ENCODE assay signal across 8 cellular contexts in the genomic region with DNA sequence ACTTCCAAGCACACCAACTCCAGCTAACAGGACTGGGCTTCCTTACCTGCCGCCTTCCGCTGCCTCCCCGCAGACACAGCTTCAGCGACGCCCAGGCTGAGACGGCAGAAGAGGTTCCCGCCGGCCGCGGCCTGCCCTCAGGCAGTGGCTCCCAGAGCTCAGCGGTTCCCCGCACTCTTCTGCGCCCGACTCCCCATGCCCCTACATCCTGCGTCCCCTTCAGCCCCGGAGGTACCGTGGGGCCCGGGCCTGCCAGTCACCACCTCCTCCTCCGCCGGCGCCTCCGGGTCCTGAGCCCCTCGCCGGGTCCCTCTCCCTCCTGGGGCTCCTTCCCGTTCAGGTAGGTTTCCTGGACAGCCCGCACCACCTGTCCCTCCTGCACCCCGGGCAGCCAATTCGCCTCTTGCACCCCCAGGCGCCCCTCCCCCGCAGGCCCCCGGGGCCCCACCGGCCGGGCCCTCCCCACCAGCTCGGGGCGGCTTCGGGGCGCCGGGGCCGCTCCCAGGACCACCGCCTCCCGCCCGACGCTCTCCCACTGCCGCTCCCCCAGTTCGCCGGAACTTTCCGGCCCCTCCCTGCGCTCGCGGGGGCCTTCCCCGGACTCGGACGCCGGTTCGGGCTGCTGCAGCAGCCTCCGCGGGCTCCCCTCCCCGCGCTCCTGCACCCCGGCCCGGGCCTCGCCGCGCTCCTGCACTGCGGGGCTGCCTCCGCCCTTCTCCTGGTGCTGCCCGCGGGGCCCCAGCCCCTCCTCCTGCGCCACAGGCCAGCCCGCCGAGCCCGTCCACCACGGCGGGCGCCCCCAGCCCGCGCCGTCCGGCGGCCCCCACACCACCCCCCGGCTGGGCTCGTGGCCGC. TPM values are rescaled to one million over a fixed set of nuclear protein-coding genes. Genes with fewer than 3 reads are reported as not detected.
DNase-seq lines count a peak whose midpoint lies in the region; ATAC-seq and TF ChIP-seq lines count a peak whose summit lies in the region.

Gene TNK2, minus strand, starts transcription at position 113 of the 855 bp plus-strand sequence. CDS start 19,963 bp downstream, outside the sequence.

- intact Hi-C loops in activated T-helper 1 cell treated with anti-CD3 and anti-CD28 coated beads, Interleukin-12 subunit alpha, Interleukin-12 subunit beta, Interleukin-2, Interleukin-4 antibody, amounts not matched to agents 30 ng/mL and 10 ng/mL and 1 ng/mL, durations not matched to agents 14 hours and 24 hours and 36 hours (cut with micrococcal nuclease): loop anchor here (2.0 to 10.0 kb wide), 12 partner anchors 49 to 638 kb away; partner anchors contain the start of genes ACAP2, PPP1R2, RNF168 and TFRC

- peaks cover 43% of the 10 kb centered on the region for H3K4me1 Mint-ChIP-seq in activated T-helper 1 cell treated with anti-CD3 and anti-CD28 coated beads, Interleukin-12 subunit alpha, Interleukin-12 subunit beta, Interleukin-2, Interleukin-4 antibody, amounts not matched to agents 30 ng/mL and 10 ng/mL and 1 ng/mL, durations not matched to agents 14 hours and 24 hours and 36 hours (ENCODE audit: low read depth)

- H3K4me3 Mint-ChIP-seq in activated T-helper 1 cell treated with anti-CD3 and anti-CD28 coated beads, Interleukin-12 subunit alpha, Interleukin-12 subunit beta, Interleukin-2, Interleukin-4 antibody, amounts not matched to agents 30 ng/mL and 10 ng/mL and 1 ng/mL, durations not matched to agents 14 hours and 24 hours and 36 hours: peak within 1 kb of the TSS; percentile 90

- peak; percentile 10 for ATAC-seq in GM21825 (IDR thresholded peaks at IDR 0.05; ENCODE audit: unreplicated experiment)

- peaks cover 54 to 55% of the 10 kb centered on the region in 2 experiments for H3K4me1 ChIP-seq in neutrophil (ENCODE audit: control insufficient read depth in 1 of 2, insufficient read depth in 1 of 2, low read depth in 1 of 2, low read length in 1 of 2)

- no peak for TF ChIP-seq CTCF in fibroblast of the aortic adventitia (IDR thresholded peaks at IDR 0.05; ENCODE audit: insufficient read depth, low read length)
- no peak for TF ChIP-seq CTCF in neutrophil (IDR thresholded peaks at IDR 0.05)

- peak within 1 kb of the TSS; percentile 94 for H3K27ac ChIP-seq in neutrophil

- no peaks in the 10 kb centered on the region for H3K36me3 ChIP-seq in neutrophil

- DNase-seq in Daoy (ENCODE audit: low read depth) (peak; percentile 55), NAMALWA (ENCODE audit: low spot score) (peak; percentile 41), fibroblast of the aortic adventitia (ENCODE audit: low read depth) (no peak), superior temporal gyrus (ENCODE audit: extremely low spot score) (no peak), pons (ENCODE audit: low spot score) (no peak)
- DNase-seq in activated T-helper 1 cell treated with anti-CD3 and anti-CD28 coated beads, Interleukin-12 subunit alpha, Interleukin-12 subunit beta, Interleukin-2, Interleukin-4 antibody, amounts not matched to agents 30 ng/mL and 10 ng/mL and 1 ng/mL, durations not matched to agents 14 hours and 24 hours and 36 hours (ENCODE audit: low spot score): peak; percentile 30

- no peaks in the 10 kb centered on the region for H3K9me3 ChIP-seq in neutrophil

- H3K27me3 Mint-ChIP-seq in activated T-helper 1 cell treated with anti-CD3 and anti-CD28 coated beads, Interleukin-12 subunit alpha, Interleukin-12 subunit beta, Interleukin-2, Interleukin-4 antibody, amounts not matched to agents 30 ng/mL and 10 ng/mL and 1 ng/mL, durations not matched to agents 14 hours and 24 hours and 36 hours (ENCODE audit: insufficient read depth): no peaks in the 10 kb centered on the region

- peak within 1 kb of the TSS; percentile 68 for H3K4me3 ChIP-seq in fibroblast of the aortic adventitia (ENCODE audit: low read depth, low read length)
- H3K4me3 ChIP-seq in neutrophil (ENCODE audit: low read depth in 1 of 2, low read length in 1 of 2): peak within 1 kb of the TSS; percentile 83 to 96

- H3K27me3 ChIP-seq in neutrophil: no peaks in the 10 kb centered on the region

- peaks cover 24% of the 10 kb centered on the region for H3K36me3 Mint-ChIP-seq in activated T-helper 1 cell treated with anti-CD3 and anti-CD28 coated beads, Interleukin-12 subunit alpha, Interleukin-12 subunit beta, Interleukin-2, Interleukin-4 antibody, amounts not matched to agents 30 ng/mL and 10 ng/mL and 1 ng/mL, durations not matched to agents 14 hours and 24 hours and 36 hours (ENCODE audit: low read depth)

- no peaks in the 10 kb centered on the region for H3K9me3 Mint-ChIP-seq in activated T-helper 1 cell treated with anti-CD3 and anti-CD28 coated beads, Interleukin-12 subunit alpha, Interleukin-12 subunit beta, Interleukin-2, Interleukin-4 antibody, amounts not matched to agents 30 ng/mL and 10 ng/mL and 1 ng/mL, durations not matched to agents 14 hours and 24 hours and 36 hours

- peak within 1 kb of the TSS; percentile 98 for H3K27ac Mint-ChIP-seq in activated T-helper 1 cell treated with anti-CD3 and anti-CD28 coated beads, Interleukin-12 subunit alpha, Interleukin-12 subunit beta, Interleukin-2, Interleukin-4 antibody, amounts not matched to agents 30 ng/mL and 10 ng/mL and 1 ng/mL, durations not matched to agents 14 hours and 24 hours and 36 hours

RNA-seq across cellular contexts. Expression of gene TNK2, which starts in this region (rescaled TPM):
- total RNA-seq in Daoy (2014; rRNA removed; shearing (Covaris generic)): 6.5 and 8.8 TPM in 2 replicates
- total RNA-seq in activated T-helper 1 cell treated with anti-CD3 and anti-CD28 coated beads, Interleukin-12 subunit alpha, Interleukin-12 subunit beta, Interleukin-2, Interleukin-4 antibody, amounts not matched to agents 30 ng/mL and 10 ng/mL and 1 ng/mL, durations not matched to agents 14 hours and 24 hours and 36 hours: 126 and 127 TPM in 2 replicates
- 7.1 and 10.8 TPM in 2 replicates for total RNA-seq in fibroblast of the aortic adventitia (ENCODE audit: low replicate concordance)

Comparison
In these comparisons a context has a peak if more than half of its experiments do, and no peak if none do; other contexts are left out.
1. RNA of gene TNK2 (total RNA-seq): 126 to 127 TPM in activated T-helper 1 cell treated with anti-CD3 and anti-CD28 coated beads, Interleukin-12 subunit alpha, Interleukin-12 subunit beta, Interleukin-2, Interleukin-4 antibody, amounts not matched to agents 30 ng/mL and 10 ng/mL and 1 ng/mL, durations not matched to agents 14 hours and 24 hours and 36 hours; 7.1 to 10.8 TPM in fibroblast of the aortic adventitia and 6.5 to 8.8 TPM in Daoy; every median in the first group is over 10 times any median in the second.
2. DNase-seq: peak in Daoy (single experiment), NAMALWA (single experiment) and activated T-helper 1 cell treated with anti-CD3 and anti-CD28 coated beads, Interleukin-12 subunit alpha, Interleukin-12 subunit beta, Interleukin-2, Interleukin-4 antibody, amounts not matched to agents 30 ng/mL and 10 ng/mL and 1 ng/mL, durations not matched to agents 14 hours and 24 hours and 36 hours (single experiment); none in fibroblast of the aortic adventitia (single experiment), superior temporal gyrus (single experiment) and pons (single experiment).